ENCODE assay signal across 27 cellular contexts in genomic region chr16:78906135-78906534, GRCh38.
"Had no signal": no experiment of that assay in that cellular context is flagged by ENCODE, and none has a peak within 500 bp of the region (broad histone marks: within the 10 kb centered on the region; RNA-seq: fewer than 3 reads in every experiment).

No MANE protein-coding gene starts in this region.

- FAIRE-seq: islet of Langerhans had no signal

- ATAC-seq: activated CD4-positive, alpha-beta T cell treated with anti-CD3 and anti-CD28 coated beads for 36 hours; activated T-helper 17 cell treated with anti-CD3 and anti-CD28 coated beads, Interleukin-2, amount 50 U/mL, for 72 hours; heart right ventricle; left cardiac atrium; mucosa of descending colon; right lobe of liver; stimulated activated effector memory CD8-positive, alpha-beta T cell treated with anti-CD3 and anti-CD28 coated beads, Interleukin-12 subunit alpha, Interleukin-12 subunit beta, amount 100 ng/mL, for 72 hours; stimulated activated naive CD8-positive, alpha-beta T cell treated with anti-CD3 and anti-CD28 coated beads, Interleukin-15, amount 100 ng/mL, for 72 hours had no signal

- H3K4me3 ChIP-seq: breast epithelium, coronary artery, heart right ventricle, mucosa of descending colon, right lobe of liver, skin epidermis, tibial nerve, uterus had no signal

- H3K27ac Mint-ChIP-seq: activated B cell treated with CpG ODN at 0.5 μM for 24 hours; activated CD4-positive, alpha-beta T cell treated with anti-CD3 and anti-CD28 coated beads for 36 hours; activated naive CD8-positive, alpha-beta T cell; activated T-cell treated with anti-CD3 and anti-CD28 coated beads, Interleukin-2, amount 50 U/mL, for 24 hours; activated T-helper 17 cell treated with anti-CD3 and anti-CD28 coated beads, Interleukin-2, amount 50 U/mL, for 72 hours; memory B cell; stimulated activated effector memory CD8-positive, alpha-beta T cell treated with anti-CD3 and anti-CD28 coated beads, Interleukin-12 subunit alpha, Interleukin-12 subunit beta, amount 100 ng/mL, for 72 hours; stimulated activated naive CD8-positive, alpha-beta T cell treated with anti-CD3 and anti-CD28 coated beads, Interleukin-15, amount 100 ng/mL, for 72 hours had no signal

- H3K9me3 ChIP-seq: breast epithelium, mucosa of descending colon, right lobe of liver, tibial nerve, uterus had no signal

- DNase-seq: activated B cell treated with CpG ODN at 0.5 μM for 24 hours; activated CD4-positive, alpha-beta T cell treated with anti-CD3 and anti-CD28 coated beads for 36 hours; activated CD4-positive, alpha-beta T cell treated with anti-CD3 and anti-CD28 coated beads, Interleukin-2, amount 50 U/mL, for 4 hours; activated CD8-positive, alpha-beta memory T cell treated with anti-CD3 and anti-CD28 coated beads for 24 hours; activated CD8-positive, alpha-beta memory T cell treated with anti-CD3 and anti-CD28 coated beads, Interleukin-2, amount 50 U/mL, for 4 hours; activated T-cell treated with anti-CD3 and anti-CD28 coated beads, Interleukin-2, amount 50 U/mL, for 24 hours; amniotic stem cell; heart right ventricle; left cardiac atrium; mucosa of descending colon; posterior cingulate gyrus; right lobe of liver; stimulated activated CD4-positive, alpha-beta T cell treated with anti-CD3 and anti-CD28 coated beads, Interleukin-2, amount 100 ng/mL, for 24 hours; stimulated activated naive CD8-positive, alpha-beta T cell treated with anti-CD3 and anti-CD28 coated beads, Interleukin-15, amount 100 ng/mL, for 72 hours; T-helper 9 cell; uterus had no signal

- H3K4me3 Mint-ChIP-seq: activated B cell treated with CpG ODN at 0.5 μM for 24 hours; activated CD4-positive, alpha-beta T cell treated with anti-CD3 and anti-CD28 coated beads for 36 hours; activated naive CD8-positive, alpha-beta T cell; activated T-cell treated with anti-CD3 and anti-CD28 coated beads, Interleukin-2, amount 50 U/mL, for 24 hours; activated T-helper 17 cell treated with anti-CD3 and anti-CD28 coated beads, Interleukin-2, amount 50 U/mL, for 72 hours; central memory CD8-positive, alpha-beta T cell; memory B cell; stimulated activated effector memory CD8-positive, alpha-beta T cell treated with anti-CD3 and anti-CD28 coated beads, Interleukin-12 subunit alpha, Interleukin-12 subunit beta, amount 100 ng/mL, for 72 hours; stimulated activated naive CD8-positive, alpha-beta T cell treated with anti-CD3 and anti-CD28 coated beads, Interleukin-15, amount 100 ng/mL, for 72 hours had no signal

- H3K27ac ChIP-seq: breast epithelium, coronary artery, epithelial cell of prostate, heart right ventricle, right lobe of liver, skin epidermis, tibial nerve, uterus had no signal

- H3K4me1 ChIP-seq: breast epithelium, heart right ventricle, right lobe of liver, tibial nerve, uterus had no signal

- H3K36me3 ChIP-seq: breast epithelium, heart right ventricle, right lobe of liver, tibial nerve, uterus had no signal

- H3K27me3 Mint-ChIP-seq: activated B cell treated with CpG ODN at 0.5 μM for 24 hours; activated CD4-positive, alpha-beta T cell treated with anti-CD3 and anti-CD28 coated beads for 36 hours; activated naive CD8-positive, alpha-beta T cell; activated T-cell treated with anti-CD3 and anti-CD28 coated beads, Interleukin-2, amount 50 U/mL, for 24 hours; activated T-helper 17 cell treated with anti-CD3 and anti-CD28 coated beads, Interleukin-2, amount 50 U/mL, for 72 hours; central memory CD8-positive, alpha-beta T cell; memory B cell; stimulated activated naive CD8-positive, alpha-beta T cell treated with anti-CD3 and anti-CD28 coated beads, Interleukin-15, amount 100 ng/mL, for 72 hours had no signal

- H3K27me3 ChIP-seq: breast epithelium, heart right ventricle, right lobe of liver, tibial nerve, uterus had no signal

- H3K9me3 Mint-ChIP-seq: central memory CD8-positive, alpha-beta T cell had no signal

- H3K4me1 Mint-ChIP-seq: activated B cell treated with CpG ODN at 0.5 μM for 24 hours; central memory CD8-positive, alpha-beta T cell; memory B cell; stimulated activated naive CD8-positive, alpha-beta T cell treated with anti-CD3 and anti-CD28 coated beads, Interleukin-15, amount 100 ng/mL, for 72 hours had no signal
